25 cellular contexts compared by ENCODE assay signal in the genomic region with DNA sequence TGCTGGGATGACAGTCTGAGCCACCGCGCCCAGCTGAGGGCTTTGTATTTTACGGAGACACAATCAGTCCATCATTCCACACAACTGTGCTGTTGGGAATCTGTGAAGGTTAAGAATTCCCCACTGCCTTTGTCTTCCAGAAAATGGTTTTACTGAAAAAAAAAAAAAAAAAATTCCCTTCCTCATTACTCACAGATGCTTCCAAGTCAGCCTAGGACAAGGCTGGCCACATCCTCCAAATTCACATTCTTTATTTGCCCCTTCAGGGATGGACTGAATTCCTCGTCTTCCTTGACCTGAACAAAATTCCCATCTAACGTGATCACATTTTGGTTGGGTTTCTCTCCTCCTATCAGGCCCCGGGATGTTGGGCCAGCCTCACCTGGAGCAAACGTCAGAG.
DNase-seq lines count a peak whose midpoint lies in the region; ATAC-seq, FAIRE-seq and TF ChIP-seq lines count a peak whose summit lies in the region.
"Had no signal": no experiment of that assay in that cellular context is flagged by ENCODE, and none has a peak within 500 bp of the region (broad histone marks: within the 10 kb centered on the region; RNA-seq: fewer than 3 reads in every experiment).

No MANE protein-coding gene starts in this region.

- H2BK120ac ChIP-seq in neuronal stem cell (ENCODE audit: low read depth, low read length): no peak overlapping the region

- no peak overlapping the region for H2AK5ac ChIP-seq in neuronal stem cell (ENCODE audit: low read depth, low read length)

- no peak overlapping the region for H2BK5ac ChIP-seq in neuronal stem cell (ENCODE audit: low read length)

- H3K27me3 Mint-ChIP-seq in activated CD8-positive, alpha-beta T cell treated with anti-CD3 and anti-CD28 coated beads, Interleukin-2, amount 10 ng/mL, durations not matched to agents 7 days and 5 days (ENCODE audit: low read depth): no peaks in the 10 kb centered on the region
- H3K27me3 Mint-ChIP-seq: activated CD4-positive, alpha-beta memory T cell treated with anti-CD3 and anti-CD28 coated beads for 36 hours; naive thymus-derived CD4-positive, alpha-beta T cell; stimulated activated naive B cell treated with anti-CD40 and anti-IgM and Interleukin-4, amounts not matched to agents 10 μg/mL and 1 μg/mL and 100 μg/mL, for 72 hours had no signal

- no peaks in the 10 kb centered on the region for H3K27me3 ChIP-seq in GM12878 (replicated peaks in 1 of 2; ENCODE audit: control insufficient read depth in 2 of 2, insufficient read depth in 2 of 2, low read length in 1 of 2)
- no peaks in the 10 kb centered on the region for H3K27me3 ChIP-seq in neuronal stem cell (ENCODE audit: control insufficient read depth in 3 of 3, insufficient read depth in 3 of 3, low read depth in 1 of 3, low read length in 3 of 3)
- H3K27me3 ChIP-seq in tibial artery: no peaks in the 10 kb centered on the region
- no peaks in the 10 kb centered on the region for H3K27me3 ChIP-seq in heart left ventricle
- H3K27me3 ChIP-seq: gastrocnemius medialis, pancreas, testis had no signal

- H3K4me1 Mint-ChIP-seq in activated CD8-positive, alpha-beta T cell treated with anti-CD3 and anti-CD28 coated beads, Interleukin-2, amount 10 ng/mL, durations not matched to agents 7 days and 5 days (ENCODE audit: low read depth): peaks cover 8% of the 10 kb centered on the region

- no peak overlapping the region for H3K27ac Mint-ChIP-seq in activated CD8-positive, alpha-beta T cell treated with anti-CD3 and anti-CD28 coated beads, Interleukin-2, amount 10 ng/mL, durations not matched to agents 7 days and 5 days
- H3K27ac Mint-ChIP-seq: activated CD4-positive, alpha-beta memory T cell treated with anti-CD3 and anti-CD28 coated beads for 36 hours; naive thymus-derived CD4-positive, alpha-beta T cell had no signal

- no peak overlapping the region for H3K14ac ChIP-seq in neuronal stem cell (ENCODE audit: low read length)

- POLR2A ChIA-PET in GM12878 (lab: Charles Lee): no interaction called here
- POLR2A ChIA-PET in activated CD8-positive, alpha-beta T cell treated with anti-CD3 and anti-CD28 coated beads, Interleukin-2, amount 10 ng/mL, durations not matched to agents 7 days and 5 days (lab: Charles Lee): no interaction called here

- TF ChIP-seq POLR2A in GM12878 (IDR thresholded peaks at IDR 0.05; ENCODE audit: low read depth, low read length) (no peak), heart left ventricle (IDR thresholded peaks at IDR 0.05) (no peak)

- no peaks in the 10 kb centered on the region for H4K20me1 ChIP-seq in GM12878 (ENCODE audit: control insufficient read depth, insufficient read depth)

- H2BK15ac ChIP-seq in neuronal stem cell (ENCODE audit: low read length): no peak overlapping the region

- H4K91ac ChIP-seq in neuronal stem cell (ENCODE audit: low read depth, low read length, poor library complexity): no peak overlapping the region

- no peaks in the 10 kb centered on the region for H3K4me1 ChIP-seq in GM12878 (ENCODE audit: control insufficient read depth, insufficient read depth, low read length)
- peaks cover 0 to 3% of the 10 kb centered on the region in 2 donors for H3K4me1 ChIP-seq in neuronal stem cell (ENCODE audit: control insufficient read depth in 2 of 2, insufficient read depth in 1 of 2, low read depth in 1 of 2, low read length in 2 of 2)
- H3K4me1 ChIP-seq in tibial artery: no peaks in the 10 kb centered on the region
- no peaks in the 10 kb centered on the region for H3K4me1 ChIP-seq in heart left ventricle
- H3K4me1 ChIP-seq: gastrocnemius medialis, pancreas, testis had no signal

- H3K36me3 ChIP-seq in GM12878 (ENCODE audit: control insufficient read depth in 2 of 2, insufficient read depth in 2 of 2, low read length in 1 of 2) (no peaks in the 10 kb centered on the region; a peak in 1 of 4 replicates), neuronal stem cell (replicated peaks in 1 of 2; ENCODE audit: control insufficient read depth in 2 of 2, insufficient read depth in 2 of 2, low read length in 2 of 2) (peaks cover 0 to 2% of the 10 kb centered on the region in 2 donors), tibial artery (no peaks in the 10 kb centered on the region), heart left ventricle (peaks cover 0 to 14% (median 0%) of the 10 kb centered on the region in 9 donors)
- H3K36me3 ChIP-seq: gastrocnemius medialis, pancreas had no signal

- peak overlapping the region; percentile 69 for H2BK12ac ChIP-seq in neuronal stem cell (ENCODE audit: low read length)

- intact Hi-C loops in GM12878 (cut with micrococcal nuclease; ENCODE audit: unreplicated experiment): no loop called here
- intact Hi-C loops in tibial artery (cut with DNase I; ENCODE audit: low total_unique reads): no loop called here
- intact Hi-C loops in heart left ventricle (cut with DNase I): no loop called here

- TF ChIP-seq EP300 in GM12878 (IDR thresholded peaks at IDR 0.05; ENCODE audit: borderline replicate concordance in 1 of 2, control insufficient read depth in 1 of 2, low read depth in 2 of 2, low read length in 2 of 2): no peak

- H3K23ac ChIP-seq in neuronal stem cell (ENCODE audit: low read depth, low read length, poor library complexity): peak overlapping the region; percentile 44

- TF ChIP-seq CTCF in GM12878 (IDR thresholded peaks at IDR 0.05 in 2 of 3, conservative IDR thresholded peaks at IDR 0.05 in 1 of 3; ENCODE audit: control insufficient read depth in 2 of 3, extremely low read depth in 1 of 3, insufficient read depth in 1 of 3, low read depth in 3 of 3, low read length in 3 of 3) (no peak), tibial artery (IDR thresholded peaks at IDR 0.05) (no peak), heart left ventricle (IDR thresholded peaks at IDR 0.05) (no peak)

- no peak overlapping the region for H3K4ac ChIP-seq in neuronal stem cell (ENCODE audit: low read length)

- FAIRE-seq in GM12878 (lab: Jason Lieb, UNC): no peak
- FAIRE-seq: pancreas had no signal

- H3K18ac ChIP-seq in neuronal stem cell (ENCODE audit: low read length): no peak overlapping the region

- H3K27ac ChIP-seq in GM12878 (ENCODE audit: control insufficient read depth, insufficient read depth) (no peak overlapping the region), neuronal stem cell (replicated peaks; ENCODE audit: low read length) (no peak overlapping the region), tibial artery (no peak overlapping the region), heart left ventricle (no peak overlapping the region)
- H3K27ac ChIP-seq: gastrocnemius medialis, pancreas, testis, VCaP had no signal

- RAD21 ChIA-PET in GM12878 (lab: Charles Lee; ENCODE audit: unreplicated experiment): no interaction called here

- no peak overlapping the region for H4K8ac ChIP-seq in neuronal stem cell (ENCODE audit: low read depth, low read length)

- no peak overlapping the region for H3K4me3 Mint-ChIP-seq in activated CD8-positive, alpha-beta T cell treated with anti-CD3 and anti-CD28 coated beads, Interleukin-2, amount 10 ng/mL, durations not matched to agents 7 days and 5 days
- H3K4me3 Mint-ChIP-seq: activated CD4-positive, alpha-beta memory T cell treated with anti-CD3 and anti-CD28 coated beads for 36 hours; naive thymus-derived CD4-positive, alpha-beta T cell; stimulated activated naive B cell treated with anti-CD40 and anti-IgM and Interleukin-4, amounts not matched to agents 10 μg/mL and 1 μg/mL and 100 μg/mL, for 72 hours had no signal

- DNase-seq in EH (ENCODE audit: low read depth) (peak; percentile 87), LHCN-M2 (ENCODE audit: low read depth) (peak; percentile 38), GM12878 (ENCODE audit: low read depth, low spot score) (no peak), neuronal stem cell (ENCODE audit: low spot score) (no peak), tibial artery (no peak), heart left ventricle (no peak)
- DNase-seq in activated CD8-positive, alpha-beta T cell treated with anti-CD3 and anti-CD28 coated beads, Interleukin-2, amount 10 ng/mL, durations not matched to agents 7 days and 5 days: no peak
- DNase-seq: activated CD4-positive, alpha-beta memory T cell treated with anti-CD3 and anti-CD28 coated beads for 36 hours; activated T-cell treated with anti-CD3 and anti-CD28 coated beads for 4 hours; AML-193; amniotic stem cell; cerebellar nuclear complex; DMS79 treated with DMSO at 0.1 percent for 48 hours; erythroblast; gastrocnemius medialis; KBM-7; mesenchymal stem cell; MV-4-11; naive thymus-derived CD4-positive, alpha-beta T cell; NCI-H1694; pancreas; stimulated activated naive B cell treated with anti-CD40 and anti-IgM and Interleukin-4, amounts not matched to agents 10 μg/mL and 1 μg/mL and 100 μg/mL, for 72 hours; testis had no signal

- H3K9me3 Mint-ChIP-seq in activated CD8-positive, alpha-beta T cell treated with anti-CD3 and anti-CD28 coated beads, Interleukin-2, amount 10 ng/mL, durations not matched to agents 7 days and 5 days (ENCODE audit: insufficient read depth): peaks cover 5% of the 10 kb centered on the region
- H3K9me3 Mint-ChIP-seq: activated CD4-positive, alpha-beta memory T cell treated with anti-CD3 and anti-CD28 coated beads for 36 hours; stimulated activated naive B cell treated with anti-CD40 and anti-IgM and Interleukin-4, amounts not matched to agents 10 μg/mL and 1 μg/mL and 100 μg/mL, for 72 hours had no signal

- 99% methylated on average over 7 of the region's 7 CpGs for WGBS in GM12878 (ENCODE audit: insufficient coverage, insufficient replicate concordance, low lambda C conversion rate, missing lambda C conversion rate)
- WGBS in neuronal stem cell (ENCODE audit: extremely low coverage in 2 of 2, insufficient read length in 2 of 2, insufficient replicate concordance in 1 of 2), 2 donors: no CpG with 5 or more reads among the region's 7 CpGs
- WGBS in heart left ventricle, 4 donors: 91 to 93% (median 91%) methylated on average over 7 of the region's 7 CpGs

- ATAC-seq in GM12878: no peak
- ATAC-seq in HG02678 (IDR thresholded peaks at IDR 0.05; ENCODE audit: unreplicated experiment): no peak
- no peak for ATAC-seq in heart left ventricle
- ATAC-seq in activated CD8-positive, alpha-beta T cell treated with anti-CD3 and anti-CD28 coated beads, Interleukin-2, amount 10 ng/mL, durations not matched to agents 7 days and 5 days: no peak
- ATAC-seq: gastrocnemius medialis; naive thymus-derived CD4-positive, alpha-beta T cell; stimulated activated naive B cell treated with anti-CD40 and anti-IgM and Interleukin-4, amounts not matched to agents 10 μg/mL and 1 μg/mL and 100 μg/mL, for 72 hours had no signal

- peaks cover 20% of the 10 kb centered on the region for H3K36me3 Mint-ChIP-seq in activated CD8-positive, alpha-beta T cell treated with anti-CD3 and anti-CD28 coated beads, Interleukin-2, amount 10 ng/mL, durations not matched to agents 7 days and 5 days (ENCODE audit: low read depth)

- SMC1A ChIA-PET in GM12878 (lab: Charles Lee; ENCODE audit: uncharacterized antibody, unreplicated experiment): no interaction called here

- H3K79me2 ChIP-seq in GM12878 (ENCODE audit: control insufficient read depth, insufficient read depth, low read length): no peaks in the 10 kb centered on the region

- H2AFZ ChIP-seq in GM12878 (ENCODE audit: control insufficient read depth, low read depth, low read length) (no peak overlapping the region), neuronal stem cell (ENCODE audit: low read length) (no peak overlapping the region)

- no peak overlapping the region for H3K9ac ChIP-seq in GM12878 (ENCODE audit: control insufficient read depth, insufficient read depth, low read length)
- H3K9ac ChIP-seq in neuronal stem cell (ENCODE audit: low read depth, low read length, poor library complexity): no peak overlapping the region

- H3K4me2 ChIP-seq in GM12878 (ENCODE audit: control insufficient read depth, insufficient read depth) (no peak overlapping the region), neuronal stem cell (ENCODE audit: insufficient read depth, low read length, poor library complexity, severe bottlenecking) (no peak overlapping the region)

- CTCF ChIA-PET in GM12878 (lab: Yijun Ruan, JAX): no interaction called here
- CTCF ChIA-PET in activated CD8-positive, alpha-beta T cell treated with anti-CD3 and anti-CD28 coated beads, Interleukin-2, amount 10 ng/mL, durations not matched to agents 7 days and 5 days (lab: Charles Lee): no interaction called here

- H3K9me3 ChIP-seq in GM12878 (replicated peaks; ENCODE audit: control insufficient read depth, insufficient read depth, low read length) (no peaks in the 10 kb centered on the region; the same call in 2 of the 3 replicates), neuronal stem cell (replicated peaks in 1 of 2; ENCODE audit: control insufficient read depth in 2 of 2, insufficient read depth in 1 of 2, low read depth in 1 of 2, low read length in 2 of 2) (no peaks in the 10 kb centered on the region), tibial artery (no peaks in the 10 kb centered on the region), heart left ventricle (no peaks in the 10 kb centered on the region)
- H3K9me3 ChIP-seq: gastrocnemius medialis, pancreas, testis had no signal

- in situ Hi-C loops in GM12878 (cut with MboI): no loop called here

- TSS peak; percentile 54 for BruUV-seq in GM12878 (replicated peaks; lab: Mats Ljungman, UMichigan)

- no peak for TF ChIP-seq RAD21 in GM12878 (IDR thresholded peaks at IDR 0.05; ENCODE audit: insufficient read depth, low read depth, low read length)

- peaks cover 1% of the 10 kb centered on the region for H3K79me1 ChIP-seq in neuronal stem cell (ENCODE audit: low read depth, low read length)

- H3K4me3 ChIP-seq in GM12878: no peak overlapping the region
- H3K4me3 ChIP-seq in neuronal stem cell (ENCODE audit: low read length in 2 of 2): no peak overlapping the region
- H3K4me3 ChIP-seq in tibial artery: no peak overlapping the region
- H3K4me3 ChIP-seq in heart left ventricle: no peak overlapping the region
- H3K4me3 ChIP-seq: gastrocnemius medialis, pancreas, testis had no signal

Comparison
In these comparisons a context has a peak if more than half of its experiments do, and no peak if none do; other contexts are left out.
1. DNase-seq: peak in EH (single experiment) and LHCN-M2 (single experiment); none in GM12878 (single experiment), neuronal stem cell (single experiment), tibial artery (0 of 2), heart left ventricle (0 of 5) and activated CD8-positive, alpha-beta T cell treated with anti-CD3 and anti-CD28 coated beads, Interleukin-2, amount 10 ng/mL, durations not matched to agents 7 days and 5 days (single experiment).